In the genomic region with DNA sequence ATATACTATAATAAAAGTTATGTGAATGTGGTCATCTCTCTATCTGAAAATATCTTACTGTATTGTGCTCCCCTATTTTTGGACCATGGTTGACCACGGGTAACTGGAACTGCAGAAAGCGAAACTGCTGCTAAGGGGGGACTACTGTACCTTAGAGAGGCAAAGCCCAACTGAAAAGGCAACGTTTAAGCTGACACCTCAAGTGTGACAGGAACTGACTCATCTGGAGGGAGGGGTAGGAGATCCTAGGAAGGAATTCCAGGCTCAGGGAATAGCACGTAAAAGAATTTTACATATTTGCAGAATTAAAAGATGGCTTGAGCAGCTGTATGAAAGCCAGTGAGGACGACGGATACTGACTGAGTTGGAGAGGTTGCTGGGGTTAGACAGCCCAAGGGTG, we compare ENCODE assay signal across 1 cellular context.
TF ChIP-seq lines count a peak whose summit lies in the region.

No MANE protein-coding gene starts in this region.

TF ChIP-seq in WTC11, 78 proteins besides CTCF, POLR2A, EP300 and RAD21 (continued from another document):
- no peak for TF ChIP-seq ATF2 (CRISPR knock-in tag; IDR thresholded peaks at IDR 0.05; ENCODE audit: borderline replicate concordance, low read depth)
- TF ChIP-seq, protein P1, sequence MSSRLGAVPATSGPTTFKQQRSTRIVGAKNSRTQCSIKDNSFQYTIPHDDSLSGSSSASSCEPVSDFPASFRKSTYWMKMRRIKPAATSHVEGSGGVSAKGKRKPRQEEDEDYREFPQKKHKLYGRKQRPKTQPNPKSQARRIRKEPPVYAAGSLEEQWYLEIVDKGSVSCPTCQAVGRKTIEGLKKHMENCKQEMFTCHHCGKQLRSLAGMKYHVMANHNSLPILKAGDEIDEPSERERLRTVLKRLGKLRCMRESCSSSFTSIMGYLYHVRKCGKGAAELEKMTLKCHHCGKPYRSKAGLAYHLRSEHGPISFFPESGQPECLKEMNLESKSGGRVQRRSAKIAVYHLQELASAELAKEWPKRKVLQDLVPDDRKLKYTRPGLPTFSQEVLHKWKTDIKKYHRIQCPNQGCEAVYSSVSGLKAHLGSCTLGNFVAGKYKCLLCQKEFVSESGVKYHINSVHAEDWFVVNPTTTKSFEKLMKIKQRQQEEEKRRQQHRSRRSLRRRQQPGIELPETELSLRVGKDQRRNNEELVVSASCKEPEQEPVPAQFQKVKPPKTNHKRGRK (CRISPR knock-in tag; IDR thresholded peaks at IDR 0.05; ENCODE audit: borderline replicate concordance): no peak
- TF ChIP-seq, protein P2, sequence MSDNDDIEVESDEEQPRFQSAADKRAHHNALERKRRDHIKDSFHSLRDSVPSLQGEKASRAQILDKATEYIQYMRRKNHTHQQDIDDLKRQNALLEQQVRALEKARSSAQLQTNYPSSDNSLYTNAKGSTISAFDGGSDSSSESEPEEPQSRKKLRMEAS (CRISPR knock-in tag; IDR thresholded peaks at IDR 0.05): no peak
- TF ChIP-seq CBFB (CRISPR knock-in tag; IDR thresholded peaks at IDR 0.05; ENCODE audit: low read depth): no peak
- no peak for TF ChIP-seq AFF4 (CRISPR knock-in tag; IDR thresholded peaks at IDR 0.05; ENCODE audit: borderline replicate concordance)
- no peak for TF ChIP-seq HMGXB4 (CRISPR knock-in tag; IDR thresholded peaks at IDR 0.05)
- TF ChIP-seq MYBL2 (CRISPR knock-in tag; IDR thresholded peaks at IDR 0.05): no peak
- no peak for TF ChIP-seq ZBTB21 (CRISPR knock-in tag; IDR thresholded peaks at IDR 0.05; ENCODE audit: borderline replicate concordance)
- TF ChIP-seq ZNF416 (CRISPR knock-in tag; IDR thresholded peaks at IDR 0.05): no peak
- no peak for TF ChIP-seq CDX4 (CRISPR knock-in tag; IDR thresholded peaks at IDR 0.05; ENCODE audit: borderline replicate concordance)
- TF ChIP-seq ZBTB43 (CRISPR knock-in tag; IDR thresholded peaks at IDR 0.05): no peak
